9 cellular contexts compared by ENCODE assay signal in genomic region chr1:43651188-43651587, GRCh38. TPM values are rescaled to one million over a fixed set of nuclear protein-coding genes. Genes with fewer than 3 reads are reported as not detected.
DNase-seq lines count a peak whose midpoint lies in the region; ATAC-seq, FAIRE-seq and TF ChIP-seq lines count a peak whose summit lies in the region.
"Had no signal": no experiment of that assay in that cellular context is flagged by ENCODE, and none has a peak within 500 bp of the region (broad histone marks: within the 10 kb centered on the region; RNA-seq: fewer than 3 reads in every experiment).

No MANE protein-coding gene starts in this region.

- H3K4me3 ChIP-seq in iPS-11a (ENCODE audit: low read depth, low read length) = peak overlapping the region; percentile 99

- ATAC-seq in activated B cell treated with CpG ODN at 0.5 μM for 24 hours (ENCODE audit: low read depth) = no peak
- ATAC-seq in stimulated activated naive B cell treated with anti-CD40 and anti-IgM and Interleukin-4, amounts not matched to agents 10 μg/mL and 1 μg/mL and 100 μg/mL, for 72 hours (replicated peaks) = no peak

- CTCF ChIA-PET in activated B cell treated with CpG ODN at 0.5 μM for 24 hours (lab: Charles Lee) = no interaction called here

- TF ChIP-seq CTCF in activated B cell treated with CpG ODN at 0.5 μM for 24 hours (IDR thresholded peaks at IDR 0.05) = no peak

- intact Hi-C loops in activated B cell treated with CpG ODN at 0.5 μM for 24 hours (cut with micrococcal nuclease) = loop anchor here (2.0 to 5.0 kb wide), 4 partner anchors 56 to 478 kb away; partner anchors contain the start of genes CFAP57, EBNA1BP2 and ST3GAL3

- POLR2A ChIA-PET in activated B cell treated with CpG ODN at 0.5 μM for 24 hours (lab: Charles Lee) = interaction anchor here (0.8 to 3.6 kb wide), 9 partner anchors 9 to 981 kb away, joined by 3 to 28 read pairs (median 5); partner anchors contain the start of genes C1orf50, HYI, P3H1 and ST3GAL3

- peaks cover 49% of the 10 kb centered on the region for H3K4me1 Mint-ChIP-seq in activated B cell treated with CpG ODN at 0.5 μM for 24 hours
- peaks cover 29 to 52% of the 10 kb centered on the region in 2 donors for H3K4me1 Mint-ChIP-seq in stimulated activated naive B cell treated with anti-CD40 and anti-IgM and Interleukin-4, amounts not matched to agents 10 μg/mL and 1 μg/mL and 100 μg/mL, for 72 hours

- peak overlapping the region; percentile 98 for H3K4me3 Mint-ChIP-seq in activated B cell treated with CpG ODN at 0.5 μM for 24 hours
- H3K4me3 Mint-ChIP-seq in stimulated activated naive B cell treated with anti-CD40 and anti-IgM and Interleukin-4, amounts not matched to agents 10 μg/mL and 1 μg/mL and 100 μg/mL, for 72 hours = peak overlapping the region; percentile 95 to 97

- no peaks in the 10 kb centered on the region for H3K9me3 Mint-ChIP-seq in activated B cell treated with CpG ODN at 0.5 μM for 24 hours
- H3K9me3 Mint-ChIP-seq in stimulated activated naive B cell treated with anti-CD40 and anti-IgM and Interleukin-4, amounts not matched to agents 10 μg/mL and 1 μg/mL and 100 μg/mL, for 72 hours = no peaks in the 10 kb centered on the region

- peak overlapping the region; percentile 97 for H3K27ac Mint-ChIP-seq in activated B cell treated with CpG ODN at 0.5 μM for 24 hours
- no peak overlapping the region for H3K27ac Mint-ChIP-seq in stimulated activated naive B cell treated with anti-CD40 and anti-IgM and Interleukin-4, amounts not matched to agents 10 μg/mL and 1 μg/mL and 100 μg/mL, for 72 hours

- peak; percentile 87 for DNase-seq in NCI-H510A treated with DMSO at 0.1 percent for 48 hours (lab: John Stamatoyannopoulos, UW)
- no peak for DNase-seq in NCI-H510A (lab: John Stamatoyannopoulos, UW)
- no peak for DNase-seq in activated B cell treated with CpG ODN at 0.5 μM for 24 hours
- DNase-seq in stimulated activated naive B cell treated with anti-CD40 and anti-IgM and Interleukin-4, amounts not matched to agents 10 μg/mL and 1 μg/mL and 100 μg/mL, for 72 hours = no peak
- no peak for DNase-seq in SW 1271 (lab: John Stamatoyannopoulos, UW)
- DNase-seq in middle frontal gyrus (ENCODE audit: extremely low spot score, low spot score) = no peak
- no peak for DNase-seq in frontal cortex (ENCODE audit: low spot score in 2 of 2)
- DNase-seq: stimulated activated CD4-positive, alpha-beta T cell treated with anti-CD3 and anti-CD28 coated beads, Interleukin-2, amount 100 ng/mL, for 24 hours had no signal

- no peak for FAIRE-seq in frontal cortex (lab: Jason Lieb, UNC)

- peaks cover 2% of the 10 kb centered on the region for H3K27me3 Mint-ChIP-seq in activated B cell treated with CpG ODN at 0.5 μM for 24 hours
- peaks cover 0 to 6% of the 10 kb centered on the region in 2 donors for H3K27me3 Mint-ChIP-seq in stimulated activated naive B cell treated with anti-CD40 and anti-IgM and Interleukin-4, amounts not matched to agents 10 μg/mL and 1 μg/mL and 100 μg/mL, for 72 hours

- H3K36me3 Mint-ChIP-seq in activated B cell treated with CpG ODN at 0.5 μM for 24 hours (ENCODE audit: low read depth) = peaks cover 43% of the 10 kb centered on the region
- peaks cover 19 to 23% of the 10 kb centered on the region in 2 donors for H3K36me3 Mint-ChIP-seq in stimulated activated naive B cell treated with anti-CD40 and anti-IgM and Interleukin-4, amounts not matched to agents 10 μg/mL and 1 μg/mL and 100 μg/mL, for 72 hours

RNA-seq across cellular contexts. Expression of gene KDM4A, which starts 1.2 kb away (rescaled TPM):
- total RNA-seq in activated B cell treated with CpG ODN at 0.5 μM for 24 hours (48.3 and 49.3 TPM in 2 replicates), frontal cortex (53.4 TPM)

RNA-seq across cellular contexts. Expression of gene ST3GAL3, which starts 56.1 kb away (rescaled TPM):
- total RNA-seq in activated B cell treated with CpG ODN at 0.5 μM for 24 hours (23.3 and 24.3 TPM in 2 replicates), frontal cortex (34.2 TPM)
